ENCODE assay signal across 13 cellular contexts in genomic region chr3:188396900-188397299, GRCh38.
A peak's percentile ranks its signal among the peaks of the same experiment; 100 is the strongest.
DNase-seq lines count a peak whose midpoint lies in the region; ATAC-seq and TF ChIP-seq lines count a peak whose summit lies in the region.
"Had no signal": no experiment of that assay in that cellular context is flagged by ENCODE, and none has a peak within 500 bp of the region (broad histone marks: within the 10 kb centered on the region; RNA-seq: fewer than 3 reads in every experiment).

No MANE protein-coding gene starts in this region.

- peak overlapping the region; percentile 4 to 80 (median 48); a peak in 18 of 22 replicates for H3K9ac ChIP-seq in BLaER1 treated with 17β-estradiol and CSF1 and Interleukin-3, amounts not matched to agents 10 nM and 100 nM

- H3K27me3 Mint-ChIP-seq in activated CD8-positive, alpha-beta T cell treated with anti-CD3 and anti-CD28 coated beads, Interleukin-2, amount 10 ng/mL, durations not matched to agents 7 days and 5 days (ENCODE audit: low read depth): no peaks in the 10 kb centered on the region

- H3K4me3 Mint-ChIP-seq in activated CD8-positive, alpha-beta T cell treated with anti-CD3 and anti-CD28 coated beads, Interleukin-2, amount 10 ng/mL, durations not matched to agents 7 days and 5 days: no peak overlapping the region
- H3K4me3 Mint-ChIP-seq: H9 had no signal

- H4K20me1 ChIP-seq in BLaER1 treated with 17β-estradiol and CSF1 and Interleukin-3, amounts not matched to agents 10 nM and 100 nM: no peaks in the 10 kb centered on the region

- POLR2A ChIA-PET in activated CD8-positive, alpha-beta T cell treated with anti-CD3 and anti-CD28 coated beads, Interleukin-2, amount 10 ng/mL, durations not matched to agents 7 days and 5 days (lab: Charles Lee): interaction anchor here (1.4 kb wide), 1 partner anchor 15 kb away, joined by 4 read pairs; no protein-coding TSS in a partner anchor

- no peak overlapping the region for H3K27ac Mint-ChIP-seq in activated CD8-positive, alpha-beta T cell treated with anti-CD3 and anti-CD28 coated beads, Interleukin-2, amount 10 ng/mL, durations not matched to agents 7 days and 5 days
- H3K27ac Mint-ChIP-seq: activated naive CD4-positive, alpha-beta T cell treated with anti-CD3 and anti-CD28 coated beads for 36 hours had no signal

- TF ChIP-seq CTCF in heart left ventricle (IDR thresholded peaks at IDR 0.05) (no peak), psoas muscle (IDR thresholded peaks at IDR 0.05) (no peak)

- ATAC-seq in SK-N-SH treated with all-trans-retinoic acid at 6 μM for 48 hours (peak; percentile 33; the same call in 2 of the 3 replicates), heart left ventricle (peak in 1 of 4 donors; percentile 39), psoas muscle (peak in 3 of 4 donors; percentile 13 to 53 (median 34)), GM18870 (IDR thresholded peaks at IDR 0.05; ENCODE audit: unreplicated experiment) (no peak), GM18511 (IDR thresholded peaks at IDR 0.05; ENCODE audit: unreplicated experiment) (no peak)
- no peak for ATAC-seq in activated CD8-positive, alpha-beta T cell treated with anti-CD3 and anti-CD28 coated beads, Interleukin-2, amount 10 ng/mL, durations not matched to agents 7 days and 5 days

- DNase-seq in heart left ventricle (no peak), psoas muscle (no peak), amygdala (lab: John Stamatoyannopoulos, UW) (no peak)
- no peak for DNase-seq in activated CD8-positive, alpha-beta T cell treated with anti-CD3 and anti-CD28 coated beads, Interleukin-2, amount 10 ng/mL, durations not matched to agents 7 days and 5 days
- DNase-seq: AML-193; H9; NK-92 treated with Interleukin-12 subunit alpha and Interleukin-12 subunit beta, amount 100 ng/mL, for 24 hours had no signal

- no peaks in the 10 kb centered on the region for H3K27me3 ChIP-seq in BLaER1 treated with 17β-estradiol and CSF1 and Interleukin-3, amounts not matched to agents 10 nM and 100 nM
- H3K27me3 ChIP-seq in heart left ventricle: no peaks in the 10 kb centered on the region
- no peaks in the 10 kb centered on the region for H3K27me3 ChIP-seq in psoas muscle (ENCODE audit: insufficient read depth in 3 of 3, low read length in 2 of 3)

- peak overlapping the region in 8 of 11 experiments; percentile 3 to 85 (median 63); a peak in 15 of 22 replicates for H3K27ac ChIP-seq in BLaER1 treated with 17β-estradiol and CSF1 and Interleukin-3, amounts not matched to agents 10 nM and 100 nM
- H3K27ac ChIP-seq in heart left ventricle (peak overlapping the region; percentile 43 to 81 (median 72)), psoas muscle (peak overlapping the region; percentile 73)
- H3K27ac ChIP-seq: HL-60 had no signal

- no peak for TF ChIP-seq POLR2A in heart left ventricle (IDR thresholded peaks at IDR 0.05)

- peaks cover 0 to 6% (median 0%) of the 10 kb centered on the region in 11 experiments; a peak in 3 of 22 replicates for H3K36me3 ChIP-seq in BLaER1 treated with 17β-estradiol and CSF1 and Interleukin-3, amounts not matched to agents 10 nM and 100 nM
- no peaks in the 10 kb centered on the region for H3K36me3 ChIP-seq in heart left ventricle
- no peaks in the 10 kb centered on the region for H3K36me3 ChIP-seq in psoas muscle (ENCODE audit: insufficient read depth in 1 of 2, low read depth in 1 of 2)

- intact Hi-C loops in heart left ventricle (cut with DNase I): loop anchor here in 3 of 10 donors (5.0 to 10.0 kb wide), 4 partner anchors 50 to 652 kb away; partner anchors contain the start of gene BCL6 (in 2 of the 3)
- intact Hi-C loops in psoas muscle (cut with DNase I): loop anchor here in 1 of 2 donors (1.0 to 5.0 kb wide), 2 partner anchors 13 to 70 kb away; no protein-coding TSS in a partner anchor

- CTCF ChIA-PET in activated CD8-positive, alpha-beta T cell treated with anti-CD3 and anti-CD28 coated beads, Interleukin-2, amount 10 ng/mL, durations not matched to agents 7 days and 5 days (lab: Charles Lee): interaction anchor here (1.4 kb wide), 1 partner anchor 656 kb away, joined by 5 read pairs; no protein-coding TSS in a partner anchor

- peak overlapping the region in 3 of 10 experiments; percentile 14 to 27 (median 14); a peak in 3 of 20 replicates for H3K4me3 ChIP-seq in BLaER1 treated with 17β-estradiol and CSF1 and Interleukin-3, amounts not matched to agents 10 nM and 100 nM
- peak overlapping the region in 8 of 12 donors; percentile 2 to 33 (median 24) for H3K4me3 ChIP-seq in heart left ventricle
- peak overlapping the region; percentile 52 for H3K4me3 ChIP-seq in psoas muscle

- 32 to 44% (median 43%) methylated on average over 3 of the region's 3 CpGs for WGBS in heart left ventricle, 4 donors
- 14 to 39% (median 23%) methylated on average over 3 of the region's 3 CpGs for WGBS in psoas muscle, 3 donors

- H3K36me3 Mint-ChIP-seq in activated CD8-positive, alpha-beta T cell treated with anti-CD3 and anti-CD28 coated beads, Interleukin-2, amount 10 ng/mL, durations not matched to agents 7 days and 5 days (ENCODE audit: low read depth): peaks cover 7% of the 10 kb centered on the region

- H3K9me3 ChIP-seq in BLaER1 treated with 17β-estradiol and CSF1 and Interleukin-3, amounts not matched to agents 10 nM and 100 nM (replicated peaks in 1 of 11): peaks cover 0 to 12% (median 0%) of the 10 kb centered on the region in 11 experiments; a peak in 3 of 22 replicates
- H3K9me3 ChIP-seq in heart left ventricle (peaks cover 0 to 1% (median 0%) of the 10 kb centered on the region in 12 donors), psoas muscle (no peaks in the 10 kb centered on the region)

- H3K4me1 ChIP-seq in BLaER1 treated with 17β-estradiol and CSF1 and Interleukin-3, amounts not matched to agents 10 nM and 100 nM: peaks cover 14 to 90% (median 21%) of the 10 kb centered on the region in 10 experiments
- H3K4me1 ChIP-seq in heart left ventricle (peaks cover 0 to 51% (median 34%) of the 10 kb centered on the region in 12 donors), psoas muscle (peaks cover 33% of the 10 kb centered on the region)

- peaks cover 45% of the 10 kb centered on the region for H3K4me1 Mint-ChIP-seq in activated CD8-positive, alpha-beta T cell treated with anti-CD3 and anti-CD28 coated beads, Interleukin-2, amount 10 ng/mL, durations not matched to agents 7 days and 5 days (ENCODE audit: low read depth)

- H3K4me2 ChIP-seq in BLaER1 treated with 17β-estradiol and CSF1 and Interleukin-3, amounts not matched to agents 10 nM and 100 nM: peak overlapping the region; percentile 46 to 84 (median 55)

- peaks cover 5% of the 10 kb centered on the region for H3K9me3 Mint-ChIP-seq in activated CD8-positive, alpha-beta T cell treated with anti-CD3 and anti-CD28 coated beads, Interleukin-2, amount 10 ng/mL, durations not matched to agents 7 days and 5 days (ENCODE audit: insufficient read depth)
- H3K9me3 Mint-ChIP-seq: H9 had no signal

TF ChIP-seq in SK-N-SH treated with all-trans-retinoic acid at 6 μM for 48 hours, 23 proteins besides CTCF, POLR2A, EP300 and RAD21:
- TF ChIP-seq TSHZ2 (CRISPR knock-in tag; IDR thresholded peaks at IDR 0.05) (no peak), CSDC2 (CRISPR knock-in tag; IDR thresholded peaks at IDR 0.05) (no peak), GLIS3 (CRISPR knock-in tag; IDR thresholded peaks at IDR 0.05) (no peak), CREB5 (CRISPR knock-in tag; IDR thresholded peaks at IDR 0.05; ENCODE audit: low read depth) (no peak), ZC3H10 (CRISPR knock-in tag; IDR thresholded peaks at IDR 0.05) (no peak)

Comparison
In these comparisons a context has a peak if more than half of its experiments do, and no peak if none do; other contexts are left out.
1. ATAC-seq: peak in SK-N-SH treated with all-trans-retinoic acid at 6 μM for 48 hours (single experiment) and psoas muscle (3 of 4); none in activated CD8-positive, alpha-beta T cell treated with anti-CD3 and anti-CD28 coated beads, Interleukin-2, amount 10 ng/mL, durations not matched to agents 7 days and 5 days (single experiment), GM18870 (single experiment) and GM18511 (single experiment).
2. Peak in every context shown above with its lines, with median percentiles within 50 percentile points of each other: H3K27ac ChIP-seq.